In the genomic region with DNA sequence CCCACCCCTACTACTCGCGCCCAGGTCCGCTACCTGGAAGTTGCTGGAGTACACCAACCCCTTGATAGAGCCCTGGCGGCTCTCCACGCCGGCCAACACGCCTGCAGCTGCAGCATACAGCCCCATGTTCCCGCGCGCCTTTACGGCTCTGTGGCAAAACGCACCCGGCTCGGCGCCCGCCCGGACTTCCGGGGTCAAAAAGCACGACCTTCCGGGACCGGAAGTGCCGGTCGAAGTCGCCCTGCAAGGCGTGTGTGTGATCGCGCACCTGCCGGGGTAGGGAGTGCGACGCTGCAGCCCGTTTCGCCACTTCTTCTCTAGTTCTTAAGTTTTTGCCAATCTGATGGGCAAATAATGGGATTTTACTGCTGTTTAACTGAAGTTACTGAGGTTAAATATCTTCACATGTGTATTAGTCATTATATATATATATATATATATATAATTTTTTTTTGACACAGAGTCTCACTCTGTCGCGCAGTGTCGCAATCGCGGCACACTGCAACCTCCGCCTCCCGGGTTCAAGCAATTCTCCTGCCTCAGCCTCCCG, we compare ENCODE assay signal across 1 cellular context.
TF ChIP-seq lines count a peak whose summit lies in the region.

A gene (minus strand): TSS at position 162 of the 550 bp plus-strand sequence. CDS start 36 bp downstream, at position 126.

TF ChIP-seq in GM23338, 12 proteins besides CTCF, POLR2A, EP300 and RAD21 (continued from another document):
- TF ChIP-seq, protein P1, sequence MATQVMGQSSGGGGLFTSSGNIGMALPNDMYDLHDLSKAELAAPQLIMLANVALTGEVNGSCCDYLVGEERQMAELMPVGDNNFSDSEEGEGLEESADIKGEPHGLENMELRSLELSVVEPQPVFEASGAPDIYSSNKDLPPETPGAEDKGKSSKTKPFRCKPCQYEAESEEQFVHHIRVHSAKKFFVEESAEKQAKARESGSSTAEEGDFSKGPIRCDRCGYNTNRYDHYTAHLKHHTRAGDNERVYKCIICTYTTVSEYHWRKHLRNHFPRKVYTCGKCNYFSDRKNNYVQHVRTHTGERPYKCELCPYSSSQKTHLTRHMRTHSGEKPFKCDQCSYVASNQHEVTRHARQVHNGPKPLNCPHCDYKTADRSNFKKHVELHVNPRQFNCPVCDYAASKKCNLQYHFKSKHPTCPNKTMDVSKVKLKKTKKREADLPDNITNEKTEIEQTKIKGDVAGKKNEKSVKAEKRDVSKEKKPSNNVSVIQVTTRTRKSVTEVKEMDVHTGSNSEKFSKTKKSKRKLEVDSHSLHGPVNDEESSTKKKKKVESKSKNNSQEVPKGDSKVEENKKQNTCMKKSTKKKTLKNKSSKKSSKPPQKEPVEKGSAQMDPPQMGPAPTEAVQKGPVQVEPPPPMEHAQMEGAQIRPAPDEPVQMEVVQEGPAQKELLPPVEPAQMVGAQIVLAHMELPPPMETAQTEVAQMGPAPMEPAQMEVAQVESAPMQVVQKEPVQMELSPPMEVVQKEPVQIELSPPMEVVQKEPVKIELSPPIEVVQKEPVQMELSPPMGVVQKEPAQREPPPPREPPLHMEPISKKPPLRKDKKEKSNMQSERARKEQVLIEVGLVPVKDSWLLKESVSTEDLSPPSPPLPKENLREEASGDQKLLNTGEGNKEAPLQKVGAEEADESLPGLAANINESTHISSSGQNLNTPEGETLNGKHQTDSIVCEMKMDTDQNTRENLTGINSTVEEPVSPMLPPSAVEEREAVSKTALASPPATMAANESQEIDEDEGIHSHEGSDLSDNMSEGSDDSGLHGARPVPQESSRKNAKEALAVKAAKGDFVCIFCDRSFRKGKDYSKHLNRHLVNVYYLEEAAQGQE (IDR thresholded peaks at IDR 0.05; ENCODE audit: unreplicated experiment): no peak
- no peak for TF ChIP-seq EZH2phosphoT487 (IDR thresholded peaks at IDR 0.05; ENCODE audit: unreplicated experiment)
